ENCODE assay signal across 8 cellular contexts in genomic region chr9:89602978-89603628, GRCh38. TPM values are rescaled to one million over a fixed set of nuclear protein-coding genes. Genes with fewer than 3 reads are reported as not detected.
DNase-seq lines count a peak whose midpoint lies in the region; ATAC-seq and TF ChIP-seq lines count a peak whose summit lies in the region.

No MANE protein-coding gene starts in this region.

- DNase-seq in GM03348 (ENCODE audit: low spot score) (peak; percentile 84), KBM-7 (peak; percentile 87), PC-3 (peak; percentile 79), esophagus muscularis mucosa (ENCODE audit: extremely low spot score) (peak; percentile 97)
- peak; percentile 90 for DNase-seq in activated T-cell treated with anti-CD3 and anti-CD28 coated beads, Interleukin-2, amount 50 U/mL, for 24 hours
- DNase-seq in stimulated activated CD8-positive, alpha-beta memory T cell treated with anti-CD3 and anti-CD28 coated beads, Interleukin-2, amount 100 ng/mL, for 48 hours (ENCODE audit: low read depth in 2 of 2) = peak; percentile 80 to 84

- ATAC-seq in PC-3 = peak; percentile 8; the same call in 1 of the 2 replicates
- ATAC-seq in GM21528 (IDR thresholded peaks at IDR 0.05; ENCODE audit: low FRiP score, unreplicated experiment) = no peak

- H3K79me2 ChIP-seq in PC-3 (ENCODE audit: low read length) = no peaks in the 10 kb centered on the region

- peaks cover 18% of the 10 kb centered on the region for H3K4me1 ChIP-seq in PC-3 (ENCODE audit: insufficient read depth, low read length)
- peaks cover 27 to 47% (median 45%) of the 10 kb centered on the region in 4 donors for H3K4me1 ChIP-seq in esophagus muscularis mucosa
- H3K4me1 ChIP-seq in mucosa of stomach (ENCODE audit: control insufficient read depth, insufficient read depth, low read length) = peaks cover 30% of the 10 kb centered on the region

- no peaks in the 10 kb centered on the region for H3K9me2 ChIP-seq in PC-3 (replicated peaks; ENCODE audit: low read length)

- peak overlapping the region; percentile 73 for H3K27ac Mint-ChIP-seq in activated T-cell treated with anti-CD3 and anti-CD28 coated beads, Interleukin-2, amount 50 U/mL, for 24 hours

- peak overlapping the region; percentile 78 for H3K4me3 Mint-ChIP-seq in activated T-cell treated with anti-CD3 and anti-CD28 coated beads, Interleukin-2, amount 50 U/mL, for 24 hours

- in situ Hi-C loops in KBM-7 (cut with MboI; ENCODE audit: low pct_unique_long_range_greater_than_20kb, low sequenced_read_pairs) = loop anchor here (10.0 kb wide), 1 partner anchor 502 kb away; no protein-coding TSS in a partner anchor

- peaks cover 30% of the 10 kb centered on the region for H3K27me3 ChIP-seq in PC-3 (ENCODE audit: low read length)
- peaks cover 0 to 5% (median 0%) of the 10 kb centered on the region in 4 donors for H3K27me3 ChIP-seq in esophagus muscularis mucosa
- H3K27me3 ChIP-seq in mucosa of stomach (ENCODE audit: control insufficient read depth, insufficient read depth, low read length) = no peaks in the 10 kb centered on the region

- peak overlapping the region; percentile 32; the same call in 1 of the 2 replicates for H3K4me3 ChIP-seq in PC-3 (ENCODE audit: low read length)
- H3K4me3 ChIP-seq in esophagus muscularis mucosa = peak overlapping the region; percentile 69 to 86 (median 76)
- H3K4me3 ChIP-seq in mucosa of stomach (ENCODE audit: low read length) = peak overlapping the region; percentile 62

- TF ChIP-seq EP300 in esophagus muscularis mucosa (IDR thresholded peaks at IDR 0.05) = no peak

- H3K36me3 ChIP-seq in PC-3 (ENCODE audit: low read depth, low read length) (no peaks in the 10 kb centered on the region), esophagus muscularis mucosa (peaks cover 0 to 15% (median 7%) of the 10 kb centered on the region in 4 donors), mucosa of stomach (ENCODE audit: control insufficient read depth, insufficient read depth, low read length) (no peaks in the 10 kb centered on the region)

- CTCF ChIA-PET in PC-3 (lab: Charles Lee) = interaction anchor here (0.6 to 1.0 kb wide), 5 partner anchors 25 to 499 kb away, joined by 3 to 8 read pairs (median 4); no protein-coding TSS in a partner anchor

- intact Hi-C loops in PC-3 (cut with micrococcal nuclease) (loop anchor here (1.0 kb wide), 1 partner anchor 499 kb away; no protein-coding TSS in a partner anchor), esophagus muscularis mucosa (cut with DNase I) (loop anchor here (1.0 to 10.0 kb wide), 4 partner anchors 282 to 622 kb away; no protein-coding TSS in a partner anchor)

- POLR2A ChIA-PET in PC-3 (lab: Charles Lee; ENCODE audit: unreplicated experiment) = no interaction called here

- H3K9me3 ChIP-seq in PC-3 (ENCODE audit: low read length) (no peaks in the 10 kb centered on the region), esophagus muscularis mucosa (no peaks in the 10 kb centered on the region), mucosa of stomach (ENCODE audit: control insufficient read depth, low read length) (no peaks in the 10 kb centered on the region)

- H3K36me3 Mint-ChIP-seq in activated T-cell treated with anti-CD3 and anti-CD28 coated beads, Interleukin-2, amount 50 U/mL, for 24 hours (ENCODE audit: low read depth) = no peaks in the 10 kb centered on the region

- peak overlapping the region; percentile 17; the same call in 1 of the 2 replicates for H2AFZ ChIP-seq in PC-3 (ENCODE audit: low read length)

- H3K27ac ChIP-seq in PC-3 (ENCODE audit: low read length) = no peak overlapping the region
- H3K27ac ChIP-seq in esophagus muscularis mucosa (replicated peaks in 1 of 4) = peak overlapping the region; percentile 89 to 93 (median 91)

- no peaks in the 10 kb centered on the region for H3F3A ChIP-seq in PC-3 (ENCODE audit: low read length, unreplicated experiment)

- H3K9ac ChIP-seq in PC-3 (ENCODE audit: low read length) = no peak overlapping the region
- peak overlapping the region; percentile 47 for H3K9ac ChIP-seq in mucosa of stomach (ENCODE audit: low read length)

- peaks cover 21% of the 10 kb centered on the region for H3K27me3 Mint-ChIP-seq in activated T-cell treated with anti-CD3 and anti-CD28 coated beads, Interleukin-2, amount 50 U/mL, for 24 hours

- H3K4me1 Mint-ChIP-seq in activated T-cell treated with anti-CD3 and anti-CD28 coated beads, Interleukin-2, amount 50 U/mL, for 24 hours (ENCODE audit: low read depth) = peaks cover 44% of the 10 kb centered on the region

- 4% methylated on average over 18 of the region's 24 CpGs for WGBS in esophagus muscularis mucosa

- peak; percentile 82 for TF ChIP-seq CTCF in PC-3 (conservative IDR thresholded peaks at IDR 0.05; ENCODE audit: low read depth, low read length)
- TF ChIP-seq CTCF in esophagus muscularis mucosa (IDR thresholded peaks at IDR 0.05) = peak; percentile 85 to 90 (median 87)

- peak overlapping the region; percentile 93 for H3K4me2 ChIP-seq in PC-3 (ENCODE audit: low read length)

- TF ChIP-seq POLR2A in esophagus muscularis mucosa (IDR thresholded peaks at IDR 0.05; ENCODE audit: low read depth) = no peak

- no peaks in the 10 kb centered on the region for H3K9me3 Mint-ChIP-seq in activated T-cell treated with anti-CD3 and anti-CD28 coated beads, Interleukin-2, amount 50 U/mL, for 24 hours

- H4K20me1 ChIP-seq in PC-3 (ENCODE audit: low read length) = no peaks in the 10 kb centered on the region

- no TSS peak for BruUV-seq in PC-3 (replicated peaks; lab: Mats Ljungman, UMichigan)

RNA-seq across cellular contexts. Expression of gene GADD45G, which starts 1.7 kb away (rescaled TPM):
- total RNA-seq in PC-3 (2014; rRNA removed) = 0.69 and 2.1 TPM in 2 replicates
- total RNA-seq in esophagus muscularis mucosa = 100 to 1,000 TPM in 2 of 4 donors, 10 to 100 TPM in 2; 44.0 to 136 (median 103) TPM

Comparison
In these comparisons a context has a peak if more than half of its experiments do, and no peak if none do; other contexts are left out.
1. RNA of gene GADD45G, which starts 1.7 kb away (total RNA-seq): 44.0 to 136 TPM in esophagus muscularis mucosa; 0.69 to 2.1 TPM in PC-3; every median in the first group is over 10 times any median in the second.
2. Peak in every context shown above with its lines, with median percentiles within 50 percentile points of each other: DNase-seq and H3K4me3 ChIP-seq.